Comparison of ENCODE assay signal across 1 cellular context in genomic region chr17:47850692-47851573, GRCh38.
TF ChIP-seq lines count a peak whose summit lies in the region.

TSS of gene SP6 (minus strand) at chr17:47851163. CDS start at chr17:47848429, 2,734 bp downstream.

TF ChIP-seq in HepG2, 621 proteins besides CTCF, POLR2A, EP300 and RAD21 (continued from another document and continues in another):
- TF ChIP-seq THAP8 (CRISPR knock-in tag; IDR thresholded peaks at IDR 0.05; ENCODE audit: borderline replicate concordance) (no peak), KDM2A (CRISPR knock-in tag; IDR thresholded peaks at IDR 0.05; ENCODE audit: borderline replicate concordance, low read depth) (peak; percentile 64; the same call in 1 of the 2 replicates), CHD4 (IDR thresholded peaks at IDR 0.05; ENCODE audit: borderline replicate concordance, low read length) (no peak), RBM22 (optimal IDR thresholded peaks at IDR 0.05; ENCODE audit: low read length) (no peak), MED13 (CRISPR knock-in tag; IDR thresholded peaks at IDR 0.05) (no peak), ETV6 (CRISPR knock-in tag; conservative IDR thresholded peaks at IDR 0.05) (no peak; the same call in 1 of the 2 replicates), ZNF660 (CRISPR knock-in tag; IDR thresholded peaks at IDR 0.05; ENCODE audit: borderline replicate concordance, low read depth) (no peak), TBX3 (IDR thresholded peaks at IDR 0.05; ENCODE audit: borderline replicate concordance) (no peak), DNMT1 (CRISPR knock-in tag; IDR thresholded peaks at IDR 0.05) (0 out of 2 replicates have a peak, but pooled peaks have one; percentile 52), MTF2 (CRISPR knock-in tag; IDR thresholded peaks at IDR 0.05; ENCODE audit: borderline replicate concordance) (peak; percentile 98), SNRNP70 (IDR thresholded peaks at IDR 0.05; ENCODE audit: low read depth, low read length) (no peak), SRSF1 (optimal IDR thresholded peaks at IDR 0.05; ENCODE audit: low read depth, low read length) (no peak), ZNF256 (CRISPR knock-in tag; conservative IDR thresholded peaks at IDR 0.05) (no peak), ZNF639 (CRISPR knock-in tag; conservative IDR thresholded peaks at IDR 0.05) (no peak), KLF13 (CRISPR knock-in tag; IDR thresholded peaks at IDR 0.05) (no peak), ZXDC (CRISPR knock-in tag; IDR thresholded peaks at IDR 0.05) (0 out of 2 replicates have a peak, but pooled peaks have one; percentile 47), ZBTB34 (CRISPR knock-in tag; IDR thresholded peaks at IDR 0.05) (no peak; the same call in 1 of the 2 replicates), ZNF773 (CRISPR knock-in tag; IDR thresholded peaks at IDR 0.05; ENCODE audit: borderline replicate concordance) (no peak), SYNCRIP (IDR thresholded peaks at IDR 0.05; ENCODE audit: insufficient read depth, low read depth, low read length) (no peak), EZH2 (conservative IDR thresholded peaks at IDR 0.05; ENCODE audit: low read depth, low read length) (peak; percentile 89; the same call in 1 of the 2 replicates), RFX5 (IDR thresholded peaks at IDR 0.05; ENCODE audit: low read depth, low read length) (no peak), GABPB1 (CRISPR knock-in tag; IDR thresholded peaks at IDR 0.05) (peak; percentile 83), TAF15 (IDR thresholded peaks at IDR 0.05; ENCODE audit: low read depth, low read length, poor library complexity, severe bottlenecking) (no peak), NR0B2 (CRISPR knock-in tag; IDR thresholded peaks at IDR 0.05) (0 out of 2 replicates have a peak, but pooled peaks have one; percentile 23), ZNF878 (CRISPR knock-in tag; IDR thresholded peaks at IDR 0.05) (no peak), REST (IDR thresholded peaks at IDR 0.05; ENCODE audit: borderline replicate concordance in 1 of 2, low read depth in 1 of 2, low read length in 2 of 2) (no peak), MAFG (CRISPR knock-in tag; IDR thresholded peaks at IDR 0.05) (no peak), KMT2B (CRISPR knock-in tag; IDR thresholded peaks at IDR 0.05) (no peak), ZNF597 (CRISPR knock-in tag; IDR thresholded peaks at IDR 0.05) (no peak), NONO (IDR thresholded peaks at IDR 0.05) (no peak), NONO (CRISPR knock-in tag; conservative IDR thresholded peaks at IDR 0.05) (peak; percentile 67), PHF20 (CRISPR knock-in tag; IDR thresholded peaks at IDR 0.05) (no peak), ZNF10 (CRISPR knock-in tag; IDR thresholded peaks at IDR 0.05; ENCODE audit: borderline replicate concordance, low read depth) (no peak), ZBTB1 (CRISPR knock-in tag; IDR thresholded peaks at IDR 0.05; ENCODE audit: borderline replicate concordance) (no peak), PAXIP1 (CRISPR knock-in tag; conservative IDR thresholded peaks at IDR 0.05) (peak; percentile 46; the same call in 1 of the 2 replicates), ZNF766 (CRISPR knock-in tag; IDR thresholded peaks at IDR 0.05; ENCODE audit: borderline replicate concordance) (no peak), HIC2 (CRISPR knock-in tag; IDR thresholded peaks at IDR 0.05; ENCODE audit: low read depth) (peak; percentile 54; the same call in 1 of the 2 replicates), NR3C1 (CRISPR knock-in tag; IDR thresholded peaks at IDR 0.05) (no peak), YEATS4 (CRISPR knock-in tag; IDR thresholded peaks at IDR 0.05; ENCODE audit: borderline replicate concordance) (peak; percentile 54; the same call in 1 of the 2 replicates), ZNF121 (CRISPR knock-in tag; IDR thresholded peaks at IDR 0.05) (no peak), ZNF709 (CRISPR knock-in tag; IDR thresholded peaks at IDR 0.05) (peak; percentile 40; the same call in 1 of the 2 replicates), MAFF (IDR thresholded peaks at IDR 0.05; ENCODE audit: low read depth, low read length) (no peak), ZNF576 (CRISPR knock-in tag; IDR thresholded peaks at IDR 0.05) (no peak), MXI1 (IDR thresholded peaks at IDR 0.05; ENCODE audit: borderline replicate concordance, low read depth, low read length) (peak; percentile 39; the same call in 1 of the 3 replicates), HES4 (CRISPR knock-in tag; IDR thresholded peaks at IDR 0.05; ENCODE audit: borderline replicate concordance) (no peak; the same call in 1 of the 2 replicates), PPARG (CRISPR knock-in tag; conservative IDR thresholded peaks at IDR 0.05) (peak; percentile 30; the same call in 1 of the 2 replicates), ELF1 (CRISPR knock-in tag; IDR thresholded peaks at IDR 0.05) (no peak), ZNF326 (CRISPR knock-in tag; IDR thresholded peaks at IDR 0.05; ENCODE audit: borderline replicate concordance) (no peak), CHCHD3 (CRISPR knock-in tag; IDR thresholded peaks at IDR 0.05) (no peak), ZNF556 (CRISPR knock-in tag; IDR thresholded peaks at IDR 0.05; ENCODE audit: borderline replicate concordance) (peak; percentile 83; the same call in 1 of the 2 replicates), EED (CRISPR knock-in tag; IDR thresholded peaks at IDR 0.05) (no peak)
